ENCODE assay signal across 9 cellular contexts in the genomic region with DNA sequence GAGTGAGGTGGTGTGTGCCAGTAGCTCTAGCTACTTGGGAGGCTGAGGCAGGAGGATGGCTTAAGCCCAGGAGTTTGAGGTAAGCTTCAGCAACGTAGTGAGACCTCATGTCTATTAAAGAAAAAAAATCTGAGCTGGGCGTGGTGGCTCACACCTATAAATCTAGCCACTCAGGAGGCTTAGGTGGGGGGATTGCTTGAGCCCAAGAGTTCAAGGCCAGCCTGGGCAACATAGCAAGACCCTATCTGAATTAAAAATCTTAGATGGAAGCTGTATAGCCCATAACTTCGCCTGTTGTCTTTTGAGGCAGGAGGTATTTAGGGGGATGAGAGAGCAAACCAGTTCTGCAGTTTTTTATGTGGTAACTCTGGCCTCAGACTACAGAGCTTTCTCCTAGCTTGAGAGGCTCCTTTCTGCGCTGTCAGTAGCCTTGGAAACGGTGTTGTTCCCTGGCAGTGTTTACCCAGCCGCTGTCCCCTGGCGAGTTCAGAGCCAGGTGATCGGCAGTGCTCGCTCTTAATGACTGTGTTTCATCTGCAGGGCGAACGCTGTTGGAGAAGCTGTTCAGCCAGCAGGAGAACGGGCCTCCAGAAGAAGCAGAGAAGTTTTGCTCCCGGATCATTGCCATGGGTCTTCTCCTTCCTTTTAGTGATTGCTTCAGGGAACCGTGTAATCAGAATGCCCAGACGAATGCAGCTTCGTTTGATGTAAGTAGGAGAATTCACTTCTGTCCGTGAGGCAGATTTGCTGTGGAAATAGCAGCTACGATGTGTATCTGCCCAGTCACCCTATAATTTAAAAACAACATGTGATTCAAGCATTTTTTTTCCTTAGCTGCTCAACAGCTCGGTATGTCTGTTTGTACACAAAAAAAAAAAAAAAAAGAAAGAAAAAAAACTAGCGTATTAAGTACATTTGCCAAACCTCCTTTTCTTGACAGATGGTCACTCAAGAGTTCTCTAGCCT. TPM values are rescaled to one million over a fixed set of nuclear protein-coding genes. Genes with fewer than 3 reads are reported as not detected.
DNase-seq lines count a peak whose midpoint lies in the region; ATAC-seq and TF ChIP-seq lines count a peak whose summit lies in the region.
"Had no signal": no experiment of that assay in that cellular context is flagged by ENCODE, and none has a peak within 500 bp of the region (broad histone marks: within the 10 kb centered on the region; RNA-seq: fewer than 3 reads in every experiment).

No MANE protein-coding gene starts in this region.

- H3K4me1 ChIP-seq in Caco-2 (no peaks in the 10 kb centered on the region), muscle layer of colon (ENCODE audit: insufficient read depth, low read length) (peaks cover 5% of the 10 kb centered on the region)

- no peak overlapping the region for H3K27ac Mint-ChIP-seq in Caco-2 (ENCODE audit: unreplicated experiment)

- no TSS peak for BruUV-seq in Caco-2 (replicated peaks; lab: Mats Ljungman, UMichigan)

- intact Hi-C loops in Caco-2 (cut with micrococcal nuclease; ENCODE audit: unreplicated experiment) = no loop called here

- H3K9me3 Mint-ChIP-seq in Caco-2 (ENCODE audit: unreplicated experiment) = no peaks in the 10 kb centered on the region

- POLR2A ChIA-PET in Caco-2 (lab: Charles Lee) = no interaction called here

- H3K36me3 ChIP-seq in Caco-2 (ENCODE audit: control insufficient read depth, insufficient read depth, low read length) = no peaks in the 10 kb centered on the region
- H3K36me3 ChIP-seq in muscle layer of colon (ENCODE audit: insufficient read depth, low read length) = no peaks in the 10 kb centered on the region

- H3K27ac ChIP-seq in muscle layer of colon (ENCODE audit: low read depth, low read length) = no peak overlapping the region

- H3K4me1 Mint-ChIP-seq in Caco-2 (ENCODE audit: low read depth, unreplicated experiment) = no peaks in the 10 kb centered on the region

- no peak overlapping the region for H3K4me3 Mint-ChIP-seq in Caco-2 (ENCODE audit: unreplicated experiment)

- peaks cover 3% of the 10 kb centered on the region for H3K27me3 Mint-ChIP-seq in Caco-2 (ENCODE audit: insufficient read depth, unreplicated experiment)

- DNase-seq in Caco-2 (peak; percentile 23 to 44), NCI-H2029 (lab: John Stamatoyannopoulos, UW) (peak; percentile 82), cerebellum (ENCODE audit: low spot score) (peak; percentile 34), germinal center (ENCODE audit: low spot score) (no peak)
- DNase-seq: NCI-H2171 had no signal

- H3K27me3 ChIP-seq in Caco-2 (replicated peaks; ENCODE audit: control insufficient read depth, insufficient read depth, low read length) (no peaks in the 10 kb centered on the region), muscle layer of colon (ENCODE audit: control insufficient read depth in 1 of 2, insufficient read depth in 2 of 2, low read length in 2 of 2) (no peaks in the 10 kb centered on the region)

- H3K9me3 ChIP-seq in Caco-2 (no peaks in the 10 kb centered on the region), muscle layer of colon (ENCODE audit: low read length) (no peaks in the 10 kb centered on the region)

- CTCF ChIA-PET in Caco-2 (lab: Charles Lee) = no interaction called here

- ATAC-seq in GM18873 (IDR thresholded peaks at IDR 0.05; ENCODE audit: low FRiP score, unreplicated experiment) (no peak), HG03342 (IDR thresholded peaks at IDR 0.05; ENCODE audit: unreplicated experiment) (no peak), HG03521 (IDR thresholded peaks at IDR 0.05; ENCODE audit: unreplicated experiment) (no peak)

- H3K9ac ChIP-seq in muscle layer of colon (ENCODE audit: low read length) = peak overlapping the region; percentile 15

- no peak for TF ChIP-seq CTCF in Caco-2 (IDR thresholded peaks at IDR 0.05; ENCODE audit: insufficient read depth in 1 of 2, low read depth in 1 of 2, low read length in 1 of 2, severe bottlenecking in 1 of 2, unreplicated experiment in 1 of 2)

- H3K36me3 Mint-ChIP-seq in Caco-2 (ENCODE audit: insufficient read depth, unreplicated experiment) = no peaks in the 10 kb centered on the region

- H3K4me3 ChIP-seq in Caco-2 (ENCODE audit: low read depth, low read length) (no peak overlapping the region), muscle layer of colon (ENCODE audit: low read depth in 1 of 2, low read length in 2 of 2) (peak overlapping the region in 1 of 2 donors; percentile 27)

RNA-seq across cellular contexts. Expression of gene FMN2, which starts 31.2 kb away (rescaled TPM):
- total RNA-seq in Caco-2 (2022) (not detected in 2 replicates), cerebellum (40.3 TPM)

Comparison
In these comparisons a context has a peak if more than half of its experiments do, and no peak if none do; other contexts are left out.
1. RNA of gene FMN2, which starts 31.2 kb away (total RNA-seq): 40.3 TPM in cerebellum (single experiment); not detected in Caco-2; every median in the first group is over 10 times any median in the second.